8 cellular contexts compared by ENCODE assay signal in the genomic region with DNA sequence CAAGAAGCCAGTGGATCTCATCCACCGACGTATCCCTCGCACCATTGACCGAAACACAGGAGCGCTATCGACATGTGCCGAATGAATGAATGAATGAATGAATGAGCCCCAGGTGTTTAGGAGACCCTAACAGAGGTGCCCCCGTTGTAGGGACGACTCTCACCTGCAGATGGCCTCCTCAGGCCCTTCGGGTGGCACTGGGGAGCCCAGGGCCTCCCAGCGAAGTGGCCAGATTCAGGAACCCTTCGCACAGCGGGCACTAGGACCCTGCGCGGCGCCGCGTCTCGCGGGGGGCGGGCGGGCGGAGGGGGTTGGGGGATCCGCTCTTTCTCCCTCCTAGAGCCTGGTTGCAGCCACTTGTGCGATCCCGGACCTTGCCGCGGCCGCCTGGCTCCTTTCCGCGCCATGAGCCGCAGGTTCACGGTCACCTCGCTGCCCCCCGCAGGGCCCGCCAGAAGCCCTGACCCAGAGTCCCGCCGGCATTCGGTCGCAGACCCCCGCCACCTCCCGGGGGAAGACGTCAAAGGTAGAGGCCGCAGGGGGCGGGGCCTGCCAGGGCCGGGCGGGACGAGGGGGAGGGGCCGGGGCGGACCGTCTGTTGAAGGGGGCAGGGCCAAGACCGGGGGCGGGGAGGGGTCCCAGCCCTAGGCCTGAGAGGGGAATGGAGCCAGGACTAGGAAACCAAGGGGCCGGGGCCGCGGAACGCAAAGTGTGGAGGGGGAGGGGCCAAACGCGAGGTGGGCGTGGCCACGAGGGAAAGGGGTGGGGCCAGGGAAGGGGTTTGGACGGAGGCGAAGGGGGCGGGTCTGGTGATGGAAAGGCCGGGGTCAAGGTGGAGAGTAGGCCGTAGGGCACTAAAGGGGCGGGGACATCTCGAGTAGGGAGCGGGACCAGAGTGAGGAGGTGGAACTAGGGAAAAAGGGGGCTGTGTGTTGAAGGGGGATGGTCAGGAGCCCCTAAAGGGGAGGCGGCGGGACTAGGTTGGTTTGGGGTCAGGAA. TPM values are rescaled to one million over a fixed set of nuclear protein-coding genes. Genes with fewer than 3 reads are reported as not detected.
DNase-seq lines count a peak whose midpoint lies in the region; ATAC-seq and TF ChIP-seq lines count a peak whose summit lies in the region.

No MANE protein-coding gene starts in this region.

- H3K9me3 ChIP-seq in lung (ENCODE audit: control insufficient read depth in 2 of 2, insufficient read depth in 1 of 2, low read length in 1 of 2) (peaks cover 0 to 3% of the 10 kb centered on the region in 2 donors), thymus (ENCODE audit: control insufficient read depth) (no peaks in the 10 kb centered on the region)

- DNase-seq in NCI-H2081 (lab: John Stamatoyannopoulos, UW): peak; percentile 55 to 60
- DNase-seq in NCI-H2081 treated with DMSO at 0.1 percent for 48 hours (lab: John Stamatoyannopoulos, UW): no peak
- DNase-seq in NCI-H1436 treated with DMSO at 0.1 percent for 48 hours (lab: John Stamatoyannopoulos, UW): peak; percentile 42
- peak; percentile 35 for DNase-seq in T-helper 22 cell (ENCODE audit: low read depth)
- DNase-seq in cerebellum (ENCODE audit: low spot score): peak; percentile 76
- DNase-seq in lung (ENCODE audit: low spot score): no peak

- H3K4me1 ChIP-seq in lung (ENCODE audit: control insufficient read depth in 2 of 2, insufficient read depth in 2 of 2, low read length in 2 of 2): peaks cover 0 to 3% of the 10 kb centered on the region in 2 donors
- no peaks in the 10 kb centered on the region for H3K4me1 ChIP-seq in thymus (ENCODE audit: control insufficient read depth, insufficient read depth, low read length)

- WGBS in lung, 2 donors: 7 to 8% methylated on average over 58 to 71 of the region's 71 CpGs
- WGBS in thymus: 8% methylated on average over 71 of the region's 71 CpGs

- no peak for TF ChIP-seq CTCF in lung (IDR thresholded peaks at IDR 0.05; ENCODE audit: control extremely low read depth, extremely low read depth)

- peak overlapping the region; percentile 2 for H3K4me3 ChIP-seq in lung
- peak overlapping the region; percentile 60 for H3K4me3 ChIP-seq in thymus (ENCODE audit: low read length)

- H3K27ac ChIP-seq in lung (ENCODE audit: low read depth in 1 of 2, low read length in 1 of 2) (no peak overlapping the region), thymus (ENCODE audit: low read depth) (no peak overlapping the region)

- ATAC-seq in lung (ENCODE audit: insufficient read depth, low FRiP score) (no peak), GM21423 (IDR thresholded peaks at IDR 0.05; ENCODE audit: unreplicated experiment) (no peak)

- peaks cover 10% of the 10 kb centered on the region for H3K27me3 ChIP-seq in lung (ENCODE audit: control insufficient read depth, insufficient read depth)
- H3K27me3 ChIP-seq in thymus (ENCODE audit: control insufficient read depth, insufficient read depth): peaks cover 3% of the 10 kb centered on the region

- no peaks in the 10 kb centered on the region for H3K36me3 ChIP-seq in lung (ENCODE audit: control insufficient read depth in 2 of 2, insufficient read depth in 2 of 2, low read length in 2 of 2)
- H3K36me3 ChIP-seq in thymus (ENCODE audit: control insufficient read depth, insufficient read depth): no peaks in the 10 kb centered on the region

RNA-seq across cellular contexts. Expression of a gene that starts 7.4 kb away (rescaled TPM):
- total RNA-seq in cerebellum (26.0 TPM), lung (under 1 TPM in 1 of 2 donors, not detected in 1; 0.52 TPM)
- polyA plus RNA-seq in lung (not detected), thymus (4.0 TPM)

RNA-seq across cellular contexts. Expression of a gene that starts 13.0 kb away (rescaled TPM):
- total RNA-seq in cerebellum (not detected), lung (10 to 100 TPM; 31.1 to 35.0 TPM)
- polyA plus RNA-seq in lung (10 to 100 TPM in 1 of 2 donors, 1 to 10 TPM in 1; 3.1 to 47.7 TPM), thymus (10.1 TPM)

RNA-seq across cellular contexts. Expression of a gene that starts 49.7 kb away (rescaled TPM):
- 17.1 TPM for total RNA-seq in cerebellum
- 10 to 100 TPM; 19.0 to 23.6 TPM for total RNA-seq in lung
- polyA plus RNA-seq in lung: 10 to 100 TPM; 12.8 to 13.0 TPM
- 16.5 TPM for polyA plus RNA-seq in thymus

Comparison
In these comparisons a context has a peak if more than half of its experiments do, and no peak if none do; other contexts are left out.
1. DNase-seq: peak in NCI-H2081 (2 of 2), NCI-H1436 treated with DMSO at 0.1 percent for 48 hours (single experiment), T-helper 22 cell (single experiment) and cerebellum (single experiment); none in NCI-H2081 treated with DMSO at 0.1 percent for 48 hours (single experiment) and lung (single experiment).
2. RNA of a gene that starts 7.4 kb away (total RNA-seq): 26.0 TPM in cerebellum (single experiment); 0.52 TPM in lung; every median in the first group is over 10 times any median in the second.
3. RNA of a gene that starts 13.0 kb away (total RNA-seq): 31.1 to 35.0 TPM in lung; not detected in cerebellum (single experiment); every median in the first group is over 10 times any median in the second.